In genomic region chr5:93587919-93588585, GRCh38 we compare ENCODE assay signal across 12 cellular contexts. TPM values are rescaled to one million over a fixed set of nuclear protein-coding genes. Genes with fewer than 3 reads are reported as not detected.
DNase-seq lines count a peak whose midpoint lies in the region; ATAC-seq and TF ChIP-seq lines count a peak whose summit lies in the region.
"Had no signal": no experiment of that assay in that cellular context is flagged by ENCODE, and none has a peak within 500 bp of the region (broad histone marks: within the 10 kb centered on the region; RNA-seq: fewer than 3 reads in every experiment).

No MANE protein-coding gene starts in this region.

- no peaks in the 10 kb centered on the region for H3K9me3 ChIP-seq in GM23248 (ENCODE audit: low read depth)

- TF ChIP-seq CTCF in activated CD8-positive, alpha-beta T cell treated with anti-CD3 and anti-CD28 coated beads for 36 hours (IDR thresholded peaks at IDR 0.05) = no peak
- TF ChIP-seq CTCF in fibroblast of villous mesenchyme (IDR thresholded peaks at IDR 0.05; ENCODE audit: insufficient read depth, low read depth, low read length) (no peak), progenitor cell of endocrine pancreas (IDR thresholded peaks at IDR 0.05; ENCODE audit: unreplicated experiment) (no peak)

- H3K9me3 Mint-ChIP-seq in activated CD8-positive, alpha-beta T cell treated with anti-CD3 and anti-CD28 coated beads for 36 hours = peaks cover 6% of the 10 kb centered on the region
- no peaks in the 10 kb centered on the region for H3K9me3 Mint-ChIP-seq in progenitor cell of endocrine pancreas (ENCODE audit: low read depth)

- no peak for ATAC-seq in activated CD8-positive, alpha-beta T cell treated with anti-CD3 and anti-CD28 coated beads for 36 hours

- in situ Hi-C loops in G401 (cut with HindIII; ENCODE audit: low sequenced_read_pairs) = no loop called here
- in situ Hi-C loops in GM23248 (cut with MboI) = loop anchor here (10.0 to 25.0 kb wide), 2 partner anchors 327 to 1276 kb away; no protein-coding TSS in a partner anchor

- intact Hi-C loops in activated CD8-positive, alpha-beta T cell treated with anti-CD3 and anti-CD28 coated beads for 36 hours (cut with micrococcal nuclease) = no loop called here

- H3K27me3 Mint-ChIP-seq in activated CD8-positive, alpha-beta T cell treated with anti-CD3 and anti-CD28 coated beads for 36 hours = peaks cover 71% of the 10 kb centered on the region
- peaks cover 66% of the 10 kb centered on the region for H3K27me3 Mint-ChIP-seq in progenitor cell of endocrine pancreas

- H3K27me3 ChIP-seq in GM23248 (replicated peaks; ENCODE audit: insufficient read depth) = no peaks in the 10 kb centered on the region

- CTCF ChIA-PET in activated CD8-positive, alpha-beta T cell treated with anti-CD3 and anti-CD28 coated beads for 36 hours (lab: Charles Lee) = interaction anchor here (1.0 to 3.3 kb wide), 5 partner anchors 13 to 213 kb away, joined by 3 to 13 read pairs (median 9); no protein-coding TSS in a partner anchor

- POLR2A ChIA-PET in activated CD8-positive, alpha-beta T cell treated with anti-CD3 and anti-CD28 coated beads for 36 hours (lab: Charles Lee) = interaction anchor here (0.6 kb wide), 1 partner anchor 325 kb away, joined by 3 read pairs; no protein-coding TSS in a partner anchor

- no peaks in the 10 kb centered on the region for H3K36me3 ChIP-seq in GM23248 (ENCODE audit: low read depth)

- H3K4me3 ChIP-seq in fibroblast of villous mesenchyme (ENCODE audit: low read depth, low read length) = peak overlapping the region; percentile 92
- no peak overlapping the region for H3K4me3 ChIP-seq in GM23248

- H3K9me2 ChIP-seq in GM23248 (ENCODE audit: insufficient read depth) = no peaks in the 10 kb centered on the region

- DNase-seq in G401 (ENCODE audit: low spot score) (peak; percentile 45), fibroblast of villous mesenchyme (ENCODE audit: low read depth) (no peak), progenitor cell of endocrine pancreas (ENCODE audit: low spot score, unreplicated experiment) (no peak), GM23248 (no peak), NCI-H2196 (lab: John Stamatoyannopoulos, UW; ENCODE audit: unreplicated experiment) (no peak), medulla oblongata (ENCODE audit: extremely low spot score) (no peak)
- DNase-seq in activated CD8-positive, alpha-beta T cell treated with anti-CD3 and anti-CD28 coated beads for 36 hours = no peak
- DNase-seq in activated CD4-positive, CD25-positive, alpha-beta regulatory T cell (lab: John Stamatoyannopoulos, UW) = no peak
- DNase-seq: KBM-7, NCI-H526 had no signal

- 67 to 68% methylated on average over 64 to 68 of the region's 70 CpGs for WGBS in GM23248 (ENCODE audit: low coverage in 1 of 2, low lambda C conversion rate in 2 of 2, missing lambda C conversion rate in 2 of 2), 2 experiments

- peaks cover 18% of the 10 kb centered on the region; the same call in 1 of the 2 replicates for H3K4me1 ChIP-seq in GM23248 (ENCODE audit: insufficient read depth)
- H3K4me1 ChIP-seq: parathyroid adenoma had no signal

- no peak overlapping the region for H3K27ac Mint-ChIP-seq in activated CD8-positive, alpha-beta T cell treated with anti-CD3 and anti-CD28 coated beads for 36 hours
- peak overlapping the region; percentile 76 for H3K27ac Mint-ChIP-seq in progenitor cell of endocrine pancreas

- no peak overlapping the region for H3K9ac ChIP-seq in GM23248
- H3K9ac ChIP-seq: parathyroid adenoma had no signal

- no peak overlapping the region for H3K4me2 ChIP-seq in GM23248 (ENCODE audit: unreplicated experiment)

- H4K20me1 ChIP-seq in GM23248 (ENCODE audit: insufficient read depth) = no peaks in the 10 kb centered on the region

- H3K27ac ChIP-seq in GM23248 = no peak overlapping the region
- H3K27ac ChIP-seq: parathyroid adenoma had no signal

- peaks cover 69% of the 10 kb centered on the region for H3K79me2 ChIP-seq in GM23248 (ENCODE audit: insufficient read depth)
- H3K79me2 ChIP-seq: parathyroid adenoma had no signal

- peaks cover 5% of the 10 kb centered on the region for H3K36me3 Mint-ChIP-seq in activated CD8-positive, alpha-beta T cell treated with anti-CD3 and anti-CD28 coated beads for 36 hours (ENCODE audit: low read depth)
- H3K36me3 Mint-ChIP-seq in progenitor cell of endocrine pancreas (ENCODE audit: insufficient read depth) = peaks cover 28% of the 10 kb centered on the region

- peaks cover 29% of the 10 kb centered on the region for H3K4me1 Mint-ChIP-seq in activated CD8-positive, alpha-beta T cell treated with anti-CD3 and anti-CD28 coated beads for 36 hours (ENCODE audit: low read depth)
- H3K4me1 Mint-ChIP-seq in progenitor cell of endocrine pancreas (ENCODE audit: low read depth) = peaks cover 20% of the 10 kb centered on the region

- H3F3A ChIP-seq in GM23248 (ENCODE audit: insufficient read depth) = 0 out of 2 replicates have a peak, but pooled peaks cover 6% of the 10 kb centered on the region

- peak overlapping the region; percentile 31 for H3K4me3 Mint-ChIP-seq in activated CD8-positive, alpha-beta T cell treated with anti-CD3 and anti-CD28 coated beads for 36 hours
- peak overlapping the region; percentile 90 for H3K4me3 Mint-ChIP-seq in progenitor cell of endocrine pancreas (ENCODE audit: low read depth)

- H2AFZ ChIP-seq in GM23248 = no peak overlapping the region
- H2AFZ ChIP-seq: parathyroid adenoma had no signal

RNA-seq across cellular contexts. Expression of gene NR2F1, which starts 5.0 kb away (rescaled TPM):
- total RNA-seq in G401 (2014; rRNA removed; shearing (Covaris generic)) = 175 and 199 TPM in 2 replicates
- total RNA-seq in activated CD8-positive, alpha-beta T cell treated with anti-CD3 and anti-CD28 coated beads for 36 hours = not detected
- total RNA-seq in fibroblast of villous mesenchyme (29.8 and 68.3 TPM in 2 replicates), progenitor cell of endocrine pancreas (34.8 and 35.4 TPM in 2 replicates)
- total RNA-seq in GM23248 (2014; rRNA removed; shearing (Covaris generic)) = 14.3 and 17.1 TPM in 2 replicates
- 4.5 and 5.6 TPM in 2 replicates for polyA plus RNA-seq in GM23248 (2016; fragmentation: Nextera tagmentation; extraction: Ambion mirVana)
- total RNA-seq: T-helper 1 cell treated with Interleukin-12 subunit alpha and Interleukin-12 subunit beta and Interleukin-4 antibody, amounts not matched to agents 30 ng/mL and 1 ng/mL, for 36 hours had no signal

RNA-seq across cellular contexts. Expression of gene NR2F1-AS1, which starts 7.0 kb away (rescaled TPM):
- 20.8 and 23.0 TPM in 2 replicates for total RNA-seq in G401 (2014; rRNA removed; shearing (Covaris generic))
- total RNA-seq in activated CD8-positive, alpha-beta T cell treated with anti-CD3 and anti-CD28 coated beads for 36 hours = not detected
- total RNA-seq in fibroblast of villous mesenchyme (27.6 and 30.3 TPM in 2 replicates), progenitor cell of endocrine pancreas (6.3 and 10.6 TPM in 2 replicates)
- total RNA-seq in GM23248 (2014; rRNA removed; shearing (Covaris generic)) = 8.3 and 13.4 TPM in 2 replicates
- 33.7 and 36.0 TPM in 2 replicates for polyA plus RNA-seq in GM23248 (2016; fragmentation: Nextera tagmentation; extraction: Ambion mirVana)
- total RNA-seq: T-helper 1 cell treated with Interleukin-12 subunit alpha and Interleukin-12 subunit beta and Interleukin-4 antibody, amounts not matched to agents 30 ng/mL and 1 ng/mL, for 36 hours had no signal

Comparison
In these comparisons a context has a peak if more than half of its experiments do, and no peak if none do; other contexts are left out.
1. RNA of gene NR2F1, which starts 5.0 kb away (total RNA-seq): 175 to 199 TPM in G401, 34.8 to 35.4 TPM in progenitor cell of endocrine pancreas, 29.8 to 68.3 TPM in fibroblast of villous mesenchyme and 14.3 to 17.1 TPM in GM23248; not detected in activated CD8-positive, alpha-beta T cell treated with anti-CD3 and anti-CD28 coated beads for 36 hours; every median in the first group is over 10 times any median in the second.